Comparison of ENCODE assay signal across 20 cellular contexts in genomic region chr17:37218849-37219248, GRCh38.
"Had no signal": no experiment of that assay in that cellular context is flagged by ENCODE, and none has a peak within 500 bp of the region (broad histone marks: within the 10 kb centered on the region; RNA-seq: fewer than 3 reads in every experiment).

No MANE protein-coding gene starts in this region.

- H3K27ac ChIP-seq: epithelial cell of prostate, esophagus muscularis mucosa, neural progenitor cell, ovary, right lobe of liver, spleen, tibial artery, upper lobe of left lung, uterus had no signal

- H3K4me1 ChIP-seq: esophagus muscularis mucosa, spleen, tibial artery, upper lobe of left lung, uterus had no signal

- H3K9me3 ChIP-seq: esophagus muscularis mucosa, mucosa of descending colon, ovary, right lobe of liver, spleen, tibial artery, upper lobe of left lung, uterus had no signal

- H3K27me3 Mint-ChIP-seq: stimulated activated memory B cell treated with anti-CD40 and anti-IgM and Interleukin-4, amounts not matched to agents 10 μg/mL and 1 μg/mL and 100 μg/mL, for 72 hours; stimulated activated naive CD8-positive, alpha-beta T cell treated with anti-CD3 and anti-CD28 coated beads, Interleukin-15, Interleukin-2, amounts not matched to agents 100 ng/mL and 50 ng/mL, for 24 hours had no signal

- H3K4me3 Mint-ChIP-seq: natural killer cell; neural progenitor cell; stimulated activated memory B cell treated with anti-CD40 and anti-IgM and Interleukin-4, amounts not matched to agents 10 μg/mL and 1 μg/mL and 100 μg/mL, for 72 hours; stimulated activated naive CD8-positive, alpha-beta T cell treated with anti-CD3 and anti-CD28 coated beads, Interleukin-15, Interleukin-2, amounts not matched to agents 100 ng/mL and 50 ng/mL, for 24 hours had no signal

- H3K4me3 ChIP-seq: esophagus muscularis mucosa, mucosa of descending colon, neural progenitor cell, ovary, right lobe of liver, spleen, tibial artery, upper lobe of left lung, uterus had no signal

- H3K9me3 Mint-ChIP-seq: natural killer cell; neural progenitor cell; stimulated activated memory B cell treated with anti-CD40 and anti-IgM and Interleukin-4, amounts not matched to agents 10 μg/mL and 1 μg/mL and 100 μg/mL, for 72 hours; stimulated activated naive CD8-positive, alpha-beta T cell treated with anti-CD3 and anti-CD28 coated beads, Interleukin-15, Interleukin-2, amounts not matched to agents 100 ng/mL and 50 ng/mL, for 24 hours had no signal

- H3K4me1 Mint-ChIP-seq: natural killer cell; stimulated activated memory B cell treated with anti-CD40 and anti-IgM and Interleukin-4, amounts not matched to agents 10 μg/mL and 1 μg/mL and 100 μg/mL, for 72 hours had no signal

- H3K27ac Mint-ChIP-seq: natural killer cell; neural progenitor cell; stimulated activated memory B cell treated with anti-CD40 and anti-IgM and Interleukin-4, amounts not matched to agents 10 μg/mL and 1 μg/mL and 100 μg/mL, for 72 hours; stimulated activated naive CD8-positive, alpha-beta T cell treated with anti-CD3 and anti-CD28 coated beads, Interleukin-15, Interleukin-2, amounts not matched to agents 100 ng/mL and 50 ng/mL, for 24 hours had no signal

- H3K27me3 ChIP-seq: esophagus muscularis mucosa, neural progenitor cell, ovary, right lobe of liver, spleen, tibial artery, upper lobe of left lung, uterus had no signal

- DNase-seq: effector memory CD4-positive, alpha-beta T cell; foreskin fibroblast; mucosa of descending colon; natural killer cell; nucleus accumbens; ovary; retina; right lobe of liver; spleen; stimulated activated CD4-positive, alpha-beta T cell treated with anti-CD3 and anti-CD28 coated beads, Interleukin-15, amount 100 ng/mL, for 24 hours; stimulated activated CD4-positive, alpha-beta T cell treated with anti-CD3 and anti-CD28 coated beads, Interleukin-1b, Interleukin-23, amount 100 ng/mL, for 48 hours; stimulated activated CD4-positive, alpha-beta T cell treated with anti-CD3 and anti-CD28 coated beads, Interleukin-4, amount 100 ng/mL, for 24 hours; tibial artery; upper lobe of left lung; uterus had no signal

- H3K9ac ChIP-seq: neural progenitor cell had no signal

- H3K36me3 Mint-ChIP-seq: natural killer cell had no signal

- ATAC-seq: mucosa of descending colon; natural killer cell; right lobe of liver; stimulated activated memory B cell treated with anti-CD40 and anti-IgM and Interleukin-4, amounts not matched to agents 10 μg/mL and 1 μg/mL and 100 μg/mL, for 72 hours had no signal

- H3K36me3 ChIP-seq: ovary, uterus had no signal
